In the genomic region with DNA sequence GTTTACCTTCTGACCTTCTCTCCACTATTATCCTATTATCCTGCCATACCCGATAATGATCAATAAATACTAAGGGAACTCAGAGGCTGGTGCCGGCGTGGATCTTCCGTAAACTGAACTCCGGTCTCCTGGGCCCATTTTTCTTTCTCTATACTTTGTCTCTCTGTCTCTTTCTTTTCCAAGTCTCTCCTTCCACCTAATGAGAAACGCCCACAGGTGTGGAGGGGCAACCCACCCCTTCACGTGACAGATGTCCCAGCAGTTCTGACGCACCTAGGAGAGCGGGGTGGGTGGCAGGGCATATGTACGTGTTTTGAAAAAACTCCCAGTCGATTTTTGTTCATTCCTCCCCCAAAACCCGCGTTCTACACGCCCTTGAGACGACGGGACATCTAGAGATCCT, we compare ENCODE assay signal across 9 cellular contexts. TPM values are rescaled to one million over a fixed set of nuclear protein-coding genes. Genes with fewer than 3 reads are reported as not detected.
DNase-seq lines count a peak whose midpoint lies in the region; TF ChIP-seq lines count a peak whose summit lies in the region.
"Not testable (repeated sequence)": the region's sequence is repeated elsewhere in the genome, so short reads cannot be mapped to it uniquely, and the experiment has no call there.
"Had no signal": no experiment of that assay in that cellular context is flagged by ENCODE, and none has a peak within 500 bp of the region (broad histone marks: within the 10 kb centered on the region; RNA-seq: fewer than 3 reads in every experiment).

No MANE protein-coding gene starts in this region.

- not testable (repeated sequence) for H3K27me3 Mint-ChIP-seq in activated T-cell treated with anti-CD3 and anti-CD28 coated beads, Interleukin-2, amount 50 U/mL, for 24 hours
- peaks cover 15% of the 10 kb centered on the region for H3K27me3 Mint-ChIP-seq in nephron (ENCODE audit: low read depth)

- H3K36me3 Mint-ChIP-seq in activated T-cell treated with anti-CD3 and anti-CD28 coated beads, Interleukin-2, amount 50 U/mL, for 24 hours (ENCODE audit: low read depth), result peaks cover 32% of the 10 kb centered on the region
- not testable (repeated sequence) for H3K36me3 Mint-ChIP-seq in nephron (ENCODE audit: low read depth)

- H3K4me1 ChIP-seq in iPS DF 6.9 (ENCODE audit: control insufficient read depth, insufficient read depth, low read length), result not testable (repeated sequence)
- peaks cover 5 to 36% (median 26%) of the 10 kb centered on the region in 4 donors for H3K4me1 ChIP-seq in stomach

- not testable (repeated sequence) for DNase-seq in H7; MG63; activated T-cell treated with anti-CD3 and anti-CD28 coated beads, Interleukin-2, amount 50 U/mL, for 24 hours; coronary artery (ENCODE audit: low spot score); iPS DF 6.9 (ENCODE audit: low read depth, low spot score); stomach

- H3K36me3 ChIP-seq in H7 (replicated peaks; ENCODE audit: control insufficient read depth, insufficient read depth, low read length); MG63; iPS DF 6.9 (ENCODE audit: control insufficient read depth, insufficient read depth, low read length): not testable (repeated sequence)
- peaks cover 0 to 14% (median 8%) of the 10 kb centered on the region in 4 donors for H3K36me3 ChIP-seq in stomach

- intact Hi-C loops in stomach (cut with DNase I; ENCODE audit: low total_unique reads), result not testable (repeated sequence)

- not testable (repeated sequence) for H3K9me3 Mint-ChIP-seq in activated T-cell treated with anti-CD3 and anti-CD28 coated beads, Interleukin-2, amount 50 U/mL, for 24 hours; nephron

- peak overlapping the region; percentile 96 for H3K4me3 Mint-ChIP-seq in activated T-cell treated with anti-CD3 and anti-CD28 coated beads, Interleukin-2, amount 50 U/mL, for 24 hours
- H3K4me3 Mint-ChIP-seq in nephron, result peak overlapping the region; percentile 93 to 95 (median 94)

- H3K27ac Mint-ChIP-seq in activated T-cell treated with anti-CD3 and anti-CD28 coated beads, Interleukin-2, amount 50 U/mL, for 24 hours, result peak overlapping the region; percentile 96
- H3K27ac Mint-ChIP-seq in nephron, result peak overlapping the region; percentile 69 to 94 (median 93)

- H3K9me3 ChIP-seq in MG63; iPS DF 6.9 (ENCODE audit: control insufficient read depth, insufficient read depth, low read length); stomach: not testable (repeated sequence)

- peak overlapping the region; percentile 17 for H3K4me3 ChIP-seq in H7 (ENCODE audit: insufficient read depth, low read depth, low read length)
- H3K4me3 ChIP-seq in MG63, result peak overlapping the region; percentile 82
- peak overlapping the region; percentile 78 for H3K4me3 ChIP-seq in coronary artery
- H3K4me3 ChIP-seq in iPS DF 6.9 (ENCODE audit: low read length), result peak overlapping the region; percentile 11; the same call in 1 of the 2 replicates
- peak overlapping the region; percentile 60 to 82 (median 72) for H3K4me3 ChIP-seq in stomach

- TF ChIP-seq CTCF in C4-2B (conservative IDR thresholded peaks at IDR 0.05); coronary artery (IDR thresholded peaks at IDR 0.05); nephron (IDR thresholded peaks at IDR 0.05; ENCODE audit: unreplicated experiment in 3 of 3); stomach (IDR thresholded peaks at IDR 0.05): not testable (repeated sequence)

- TF ChIP-seq EP300 in stomach (IDR thresholded peaks at IDR 0.05), result peak; percentile 10

- peaks cover 19% of the 10 kb centered on the region for H3K4me1 Mint-ChIP-seq in activated T-cell treated with anti-CD3 and anti-CD28 coated beads, Interleukin-2, amount 50 U/mL, for 24 hours (ENCODE audit: low read depth)
- H3K4me1 Mint-ChIP-seq in nephron, result peaks cover 15% of the 10 kb centered on the region

- TF ChIP-seq POLR2A in stomach (IDR thresholded peaks at IDR 0.05), result not testable (repeated sequence)

- not testable (repeated sequence) for H3K27me3 ChIP-seq in H7 (ENCODE audit: control insufficient read depth, insufficient read depth, low read length); MG63; iPS DF 6.9 (ENCODE audit: control insufficient read depth, insufficient read depth, low read length); stomach

- WGBS in iPS DF 6.9 (ENCODE audit: insufficient coverage, insufficient read length), result no CpG with 5 or more reads among the region's 16 CpGs
- WGBS in stomach, 5 donors, result 6 to 14% (median 8%) methylated on average over 16 of the region's 16 CpGs

- H3K27ac ChIP-seq in C4-2B (peak overlapping the region; percentile 70), coronary artery (peak overlapping the region in 1 of 2 donors; percentile 82), stomach (peak overlapping the region; percentile 77 to 88 (median 87))
- not testable (repeated sequence) for H3K27ac ChIP-seq in iPS DF 6.9 (ENCODE audit: low read length)

RNA-seq across cellular contexts. Expression of a gene that starts 0.5 kb away (rescaled TPM):
- total RNA-seq in H7 (2014; rRNA removed; shearing (Covaris generic)), result 26.7 and 29.7 TPM in 2 replicates
- total RNA-seq in MG63 (2014; rRNA removed; shearing (Covaris generic); ENCODE audit: low replicate concordance), result 14.4 and 22.4 TPM in 2 replicates
- total RNA-seq in stomach, result 10 to 100 TPM; 14.1 to 57.2 (median 33.9) TPM
- polyA plus RNA-seq in stomach, result 10 to 100 TPM in 1 of 3 donors, 1 to 10 TPM in 2; 9.5 to 19.1 (median 10.0) TPM

RNA-seq across cellular contexts. Expression of a gene that starts 3.4 kb away (rescaled TPM):
- 1.7 TPM in 2 replicates for total RNA-seq in H7 (2014; rRNA removed; shearing (Covaris generic))
- not detected in 2 replicates for total RNA-seq in MG63 (2014; rRNA removed; shearing (Covaris generic); ENCODE audit: low replicate concordance)
- total RNA-seq in stomach, result 10 to 100 TPM in 1 of 5 donors, under 1 TPM in 1, not detected in 3; 0.55 to 33.0 TPM
- 10 to 100 TPM in 1 of 3 donors, under 1 TPM in 1, not detected in 1; 0.31 to 17.1 TPM for polyA plus RNA-seq in stomach
- total RNA-seq: Right ventricle myocardium inferior had no signal

RNA-seq across cellular contexts. Expression of a gene that starts 20.6 kb away (rescaled TPM):
- 1.4 and 1.6 TPM in 2 replicates for total RNA-seq in H7 (2014; rRNA removed; shearing (Covaris generic))
- 0.76 TPM in 1 of 2 replicates, not detected in the other for total RNA-seq in MG63 (2014; rRNA removed; shearing (Covaris generic); ENCODE audit: low replicate concordance)
- total RNA-seq in stomach, result 10 to 100 TPM in 2 of 5 donors, under 1 TPM in 3; 0.29 to 25.9 (median 0.43) TPM
- 1 to 10 TPM; 2.7 to 4.7 (median 3.7) TPM for polyA plus RNA-seq in stomach

RNA-seq across cellular contexts. Expression of a gene that starts 30.0 kb away (rescaled TPM):
- total RNA-seq in H7 (2014; rRNA removed; shearing (Covaris generic)), result 24.3 and 36.9 TPM in 2 replicates
- total RNA-seq in MG63 (2014; rRNA removed; shearing (Covaris generic); ENCODE audit: low replicate concordance), result 11.0 and 21.7 TPM in 2 replicates
- 10 to 100 TPM in 2 of 5 donors, 1 to 10 TPM in 1, under 1 TPM in 1, not detected in 1; 0.87 to 46.1 (median 11.0) TPM for total RNA-seq in stomach
- 10 to 100 TPM in 2 of 3 donors, 1 to 10 TPM in 1; 8.3 to 13.3 (median 11.8) TPM for polyA plus RNA-seq in stomach

RNA-seq across cellular contexts. Expression of a gene that starts 31.7 kb away (rescaled TPM):
- 85.7 and 105 TPM in 2 replicates for total RNA-seq in H7 (2014; rRNA removed; shearing (Covaris generic))
- total RNA-seq in MG63 (2014; rRNA removed; shearing (Covaris generic); ENCODE audit: low replicate concordance), result 38.6 and 81.5 TPM in 2 replicates
- 100 to 1,000 TPM in 4 of 5 donors, 10 to 100 TPM in 1; 65.9 to 296 (median 128) TPM for total RNA-seq in stomach
- 100 to 1,000 TPM; 121 to 157 (median 124) TPM for polyA plus RNA-seq in stomach

Comparison
In these comparisons a context has a peak if more than half of its experiments do, and no peak if none do; other contexts are left out.
1. H3K4me3 ChIP-seq: peak in every context shown above with its lines; median percentile 82 in MG63; 78 in coronary artery; 72 in stomach; 17 in H7; 11 in iPS DF 6.9.